8 cellular contexts compared by ENCODE assay signal in genomic region chr7:6446977-6447588, GRCh38. TPM values are rescaled to one million over a fixed set of nuclear protein-coding genes. Genes with fewer than 3 reads are reported as not detected.
DNase-seq lines count a peak whose midpoint lies in the region; ATAC-seq and TF ChIP-seq lines count a peak whose summit lies in the region.

No MANE protein-coding gene starts in this region.

- H3K4me1 Mint-ChIP-seq in Calu3 (ENCODE audit: low read depth, unreplicated experiment) = peaks cover 57% of the 10 kb centered on the region
- H3K4me1 Mint-ChIP-seq in activated T-helper 1 cell treated with anti-CD3 and anti-CD28 coated beads, Interleukin-12 subunit alpha, Interleukin-12 subunit beta, Interleukin-2, Interleukin-4 antibody, amounts not matched to agents 30 ng/mL and 10 ng/mL and 1 ng/mL, durations not matched to agents 14 hours and 24 hours and 36 hours (ENCODE audit: low read depth) = peaks cover 34% of the 10 kb centered on the region
- peaks cover 17 to 55% (median 45%) of the 10 kb centered on the region in 4 donors for H3K4me1 Mint-ChIP-seq in naive thymus-derived CD8-positive, alpha-beta T cell

- H3K4me3 ChIP-seq in NT2/D1 (ENCODE audit: insufficient read length, low read depth) = peak overlapping the region; percentile 99

- H3K9ac ChIP-seq in NT2/D1 (ENCODE audit: insufficient read length, low read depth) = peak overlapping the region; percentile 100

- CTCF ChIA-PET in Calu3 (lab: Charles Lee) = interaction anchor here (0.6 to 0.7 kb wide), 2 partner anchors 38 to 55 kb away, joined by 4 to 6 read pairs; no protein-coding TSS in a partner anchor

- no peak for TF ChIP-seq CTCF in Calu3 (IDR thresholded peaks at IDR 0.05; ENCODE audit: unreplicated experiment)

- H3K27me3 Mint-ChIP-seq in Calu3 (ENCODE audit: unreplicated experiment) = no peaks in the 10 kb centered on the region
- no peaks in the 10 kb centered on the region for H3K27me3 Mint-ChIP-seq in activated T-helper 1 cell treated with anti-CD3 and anti-CD28 coated beads, Interleukin-12 subunit alpha, Interleukin-12 subunit beta, Interleukin-2, Interleukin-4 antibody, amounts not matched to agents 30 ng/mL and 10 ng/mL and 1 ng/mL, durations not matched to agents 14 hours and 24 hours and 36 hours (ENCODE audit: insufficient read depth)
- no peaks in the 10 kb centered on the region for H3K27me3 Mint-ChIP-seq in naive thymus-derived CD8-positive, alpha-beta T cell

- peaks cover 7% of the 10 kb centered on the region for H3K4me1 ChIP-seq in NT2/D1 (ENCODE audit: insufficient read depth, insufficient read length)

- peaks cover 45% of the 10 kb centered on the region for H3K36me3 ChIP-seq in NT2/D1 (ENCODE audit: insufficient read depth, insufficient read length, low read length)

- no peaks in the 10 kb centered on the region for H3K27me3 ChIP-seq in NT2/D1 (ENCODE audit: insufficient read depth, insufficient read length)

- intact Hi-C loops in Calu3 (cut with micrococcal nuclease; ENCODE audit: unreplicated experiment) = no loop called here
- intact Hi-C loops in activated T-helper 1 cell treated with anti-CD3 and anti-CD28 coated beads, Interleukin-12 subunit alpha, Interleukin-12 subunit beta, Interleukin-2, Interleukin-4 antibody, amounts not matched to agents 30 ng/mL and 10 ng/mL and 1 ng/mL, durations not matched to agents 14 hours and 24 hours and 36 hours (cut with micrococcal nuclease) = loop anchor here (1.0 to 5.0 kb wide), 3 partner anchors 12 to 440 kb away; partner anchors contain the start of genes AIMP2, INTS15 and PMS2

- H3K27ac Mint-ChIP-seq in Calu3 (ENCODE audit: unreplicated experiment) = peak overlapping the region; percentile 96
- H3K27ac Mint-ChIP-seq in activated T-helper 1 cell treated with anti-CD3 and anti-CD28 coated beads, Interleukin-12 subunit alpha, Interleukin-12 subunit beta, Interleukin-2, Interleukin-4 antibody, amounts not matched to agents 30 ng/mL and 10 ng/mL and 1 ng/mL, durations not matched to agents 14 hours and 24 hours and 36 hours = peak overlapping the region; percentile 90
- H3K27ac Mint-ChIP-seq in naive thymus-derived CD8-positive, alpha-beta T cell = peak overlapping the region; percentile 93 to 98 (median 95)

- POLR2A ChIA-PET in naive thymus-derived CD8-positive, alpha-beta T cell (lab: Charles Lee) = interaction anchor here (0.8 to 3.9 kb wide), 6 partner anchors 8 to 365 kb away, joined by 3 to 31 read pairs (median 4); no protein-coding TSS in a partner anchor

- H3K36me3 Mint-ChIP-seq in Calu3 (ENCODE audit: insufficient read depth, unreplicated experiment) = peaks cover 79% of the 10 kb centered on the region
- peaks cover 23% of the 10 kb centered on the region for H3K36me3 Mint-ChIP-seq in activated T-helper 1 cell treated with anti-CD3 and anti-CD28 coated beads, Interleukin-12 subunit alpha, Interleukin-12 subunit beta, Interleukin-2, Interleukin-4 antibody, amounts not matched to agents 30 ng/mL and 10 ng/mL and 1 ng/mL, durations not matched to agents 14 hours and 24 hours and 36 hours (ENCODE audit: low read depth)
- H3K36me3 Mint-ChIP-seq in naive thymus-derived CD8-positive, alpha-beta T cell = peaks cover 5 to 38% (median 11%) of the 10 kb centered on the region in 3 donors

- H3K9me3 Mint-ChIP-seq in Calu3 (ENCODE audit: low read depth, unreplicated experiment) = no peaks in the 10 kb centered on the region
- H3K9me3 Mint-ChIP-seq in activated T-helper 1 cell treated with anti-CD3 and anti-CD28 coated beads, Interleukin-12 subunit alpha, Interleukin-12 subunit beta, Interleukin-2, Interleukin-4 antibody, amounts not matched to agents 30 ng/mL and 10 ng/mL and 1 ng/mL, durations not matched to agents 14 hours and 24 hours and 36 hours = no peaks in the 10 kb centered on the region
- H3K9me3 Mint-ChIP-seq in naive thymus-derived CD8-positive, alpha-beta T cell = no peaks in the 10 kb centered on the region

- peak overlapping the region; percentile 97 for H3K4me3 Mint-ChIP-seq in Calu3 (ENCODE audit: low read depth, unreplicated experiment)
- H3K4me3 Mint-ChIP-seq in activated T-helper 1 cell treated with anti-CD3 and anti-CD28 coated beads, Interleukin-12 subunit alpha, Interleukin-12 subunit beta, Interleukin-2, Interleukin-4 antibody, amounts not matched to agents 30 ng/mL and 10 ng/mL and 1 ng/mL, durations not matched to agents 14 hours and 24 hours and 36 hours = peak overlapping the region; percentile 94
- H3K4me3 Mint-ChIP-seq in naive thymus-derived CD8-positive, alpha-beta T cell = peak overlapping the region; percentile 93 to 98 (median 94)

- peak; percentile 22 for ATAC-seq in GM21423 (IDR thresholded peaks at IDR 0.05; ENCODE audit: unreplicated experiment)
- peak; percentile 22 to 31 for ATAC-seq in naive thymus-derived CD8-positive, alpha-beta T cell

- H3K9me3 ChIP-seq in NT2/D1 (ENCODE audit: insufficient read depth, low read length) = no peaks in the 10 kb centered on the region

- TSS peak; percentile 23 for BruUV-seq in Calu3 (replicated peaks; lab: Mats Ljungman, UMichigan)

- DNase-seq in Calu3 (peak; percentile 88), HS-5 (ENCODE audit: low read depth) (peak; percentile 97), NT2/D1 (ENCODE audit: low read depth, low spot score) (peak; percentile 95), fibroblast of peridontal ligament (ENCODE audit: extremely low read depth) (peak; percentile 78), ureter (ENCODE audit: low spot score) (peak; percentile 69)
- peak; percentile 21 for DNase-seq in activated T-helper 1 cell treated with anti-CD3 and anti-CD28 coated beads, Interleukin-12 subunit alpha, Interleukin-12 subunit beta, Interleukin-2, Interleukin-4 antibody, amounts not matched to agents 30 ng/mL and 10 ng/mL and 1 ng/mL, durations not matched to agents 14 hours and 24 hours and 36 hours (ENCODE audit: low spot score)
- DNase-seq in naive thymus-derived CD8-positive, alpha-beta T cell = peak in 5 of 10 donors; percentile 20 to 39 (median 27)

RNA-seq across cellular contexts. Expression of gene DAGLB, which starts 0.7 kb away (rescaled TPM):
- total RNA-seq in Calu3 (2022) (36.8 and 38.1 TPM in 2 replicates), ureter (16.8 TPM)
- total RNA-seq in activated T-helper 1 cell treated with anti-CD3 and anti-CD28 coated beads, Interleukin-12 subunit alpha, Interleukin-12 subunit beta, Interleukin-2, Interleukin-4 antibody, amounts not matched to agents 30 ng/mL and 10 ng/mL and 1 ng/mL, durations not matched to agents 14 hours and 24 hours and 36 hours = 20.3 and 22.8 TPM in 2 replicates
- 10 to 100 TPM; 75.4 to 78.1 TPM for total RNA-seq in naive thymus-derived CD8-positive, alpha-beta T cell
- polyA plus RNA-seq in naive thymus-derived CD8-positive, alpha-beta T cell = 10 to 100 TPM in 1 of 3 donors, 1 to 10 TPM in 2; 7.2 to 11.9 (median 7.6) TPM

RNA-seq across cellular contexts. Expression of gene KDELR2, which starts 36.9 kb away (rescaled TPM):
- total RNA-seq in Calu3 (2022) = 292 and 301 TPM in 2 replicates
- total RNA-seq in activated T-helper 1 cell treated with anti-CD3 and anti-CD28 coated beads, Interleukin-12 subunit alpha, Interleukin-12 subunit beta, Interleukin-2, Interleukin-4 antibody, amounts not matched to agents 30 ng/mL and 10 ng/mL and 1 ng/mL, durations not matched to agents 14 hours and 24 hours and 36 hours = 73.0 and 74.6 TPM in 2 replicates
- total RNA-seq in naive thymus-derived CD8-positive, alpha-beta T cell = 10 to 100 TPM; 33.1 to 35.3 TPM
- 10 to 100 TPM; 39.2 to 51.1 (median 42.0) TPM for polyA plus RNA-seq in naive thymus-derived CD8-positive, alpha-beta T cell
- 143 TPM for total RNA-seq in ureter
